ENCODE assay signal across 31 cellular contexts in genomic region chr9:127382541-127382940, GRCh38.
"Had no signal": no experiment of that assay in that cellular context is flagged by ENCODE, and none has a peak within 500 bp of the region (broad histone marks: within the 10 kb centered on the region; RNA-seq: fewer than 3 reads in every experiment).

No MANE protein-coding gene starts in this region.

- H3K4me3 ChIP-seq: MG63, Peyer's patch, SJSA1 had no signal

- H3K27ac ChIP-seq: Peyer's patch, SJSA1 had no signal

- H3K4me2 ChIP-seq: SK-N-SH had no signal

- H3K36me3 ChIP-seq: MG63, Peyer's patch, SJSA1 had no signal

- H3K4me1 ChIP-seq: Peyer's patch, SJSA1 had no signal

- DNase-seq: Kasumi-1, KG1, MG63, NCI-H1048, NCI-H1092 treated with DMSO at 0.1 percent for 48 hours, NCI-H1105 treated with DMSO at 0.1 percent for 48 hours, NCI-H1417, NCI-H1436, NCI-H146, NCI-H1694, NCI-H187, NCI-H1930, NCI-H2029 treated with DMSO at 0.1 percent for 48 hours, NCI-H2081 treated with DMSO at 0.1 percent for 48 hours, NCI-H2107, NCI-H2171, NCI-H226, NCI-H446 treated with DMSO at 0.1 percent for 48 hours, NCI-H510A, NCI-H524, NCI-H526, NCI-H69, NCI-H748 treated with DMSO at 0.1 percent for 48 hours, NCI-H82, PC-3, Peyer's patch, Right ventricle myocardium superior, RPMI8226, SHP77 treated with DMSO at 0.1 percent for 48 hours, SK-N-SH had no signal

- H3K27me3 ChIP-seq: MG63, Peyer's patch, SJSA1 had no signal

- H3K9ac ChIP-seq: SK-N-SH had no signal

- H3K9me3 ChIP-seq: MG63, SJSA1, SK-N-SH had no signal
